In genomic region chr6:30541515-30542403, GRCh38 we compare ENCODE assay signal across 1 cellular context.
TF ChIP-seq lines count a peak whose summit lies in the region.

No MANE protein-coding gene starts in this region.

TF ChIP-seq in K562, 482 proteins besides CTCF, POLR2A, EP300 and RAD21 (continued from another document and continues in another):
- TF ChIP-seq ZKSCAN8 (CRISPR knock-in tag; IDR thresholded peaks at IDR 0.05) (no peak), CXXC5 (CRISPR knock-in tag; IDR thresholded peaks at IDR 0.05) (peak; percentile 48; the same call in 1 of the 2 replicates), ZNF408 (CRISPR knock-in tag; IDR thresholded peaks at IDR 0.05; ENCODE audit: low read depth) (no peak), ZNF224 (CRISPR knock-in tag; IDR thresholded peaks at IDR 0.05) (no peak), PPARD (CRISPR knock-in tag; IDR thresholded peaks at IDR 0.05) (no peak), NFYB (IDR thresholded peaks at IDR 0.05; ENCODE audit: extremely low read depth, insufficient read length) (no peak), CREB3L1 (IDR thresholded peaks at IDR 0.05; ENCODE audit: borderline replicate concordance, low read depth) (no peak), ETV1 (tag; conservative IDR thresholded peaks at IDR 0.05; ENCODE audit: low read depth) (no peak), ZNF263 (CRISPR knock-in tag; IDR thresholded peaks at IDR 0.05; ENCODE audit: borderline replicate concordance) (0 out of 2 replicates have a peak, but pooled peaks have one; percentile 20), FOXK1 (CRISPR knock-in tag; IDR thresholded peaks at IDR 0.05; ENCODE audit: borderline replicate concordance) (no peak), SMC3 (conservative IDR thresholded peaks at IDR 0.05; ENCODE audit: insufficient read depth, low read depth, low read length) (peak; percentile 86), TRIM25 (IDR thresholded peaks at IDR 0.05; ENCODE audit: borderline replicate concordance) (no peak), ARID4B (CRISPR knock-in tag; IDR thresholded peaks at IDR 0.05) (no peak), NFATC3 (IDR thresholded peaks at IDR 0.05) (no peak), NR2C1 (IDR thresholded peaks at IDR 0.05) (no peak), NR2C1 (tag; IDR thresholded peaks at IDR 0.05) (no peak), KAT8 (IDR thresholded peaks at IDR 0.05; ENCODE audit: low read depth) (no peak), NFE2 (IDR thresholded peaks at IDR 0.05; ENCODE audit: low read depth) (no peak), FOXK2 (conservative IDR thresholded peaks at IDR 0.05 in 1 of 2, IDR thresholded peaks at IDR 0.05 in 1 of 2; ENCODE audit: low read depth in 2 of 2) (peak in 1 of 2 experiments; percentile 12; a peak in 1 of 4 replicates), NFE2L1 (tag; IDR thresholded peaks at IDR 0.05; ENCODE audit: borderline replicate concordance, low read depth) (no peak), KHSRP (IDR thresholded peaks at IDR 0.05) (no peak), PHTF2 (CRISPR knock-in tag; IDR thresholded peaks at IDR 0.05) (no peak), NR3C1 (CRISPR knock-in tag; IDR thresholded peaks at IDR 0.05) (no peak), ZNF212 (CRISPR knock-in tag; IDR thresholded peaks at IDR 0.05) (peak; percentile 69; the same call in 1 of the 2 replicates), SIX5 (IDR thresholded peaks at IDR 0.05; ENCODE audit: borderline replicate concordance in 1 of 2, insufficient read depth in 1 of 2, low read depth in 1 of 2, low read length in 2 of 2) (no peak), RNF2 (IDR thresholded peaks at IDR 0.05) (no peak), PBX2 (CRISPR knock-in tag; IDR thresholded peaks at IDR 0.05; ENCODE audit: low read depth) (no peak), PBX2 (tag; conservative IDR thresholded peaks at IDR 0.05; ENCODE audit: low read depth) (no peak), TEAD4 (IDR thresholded peaks at IDR 0.05; ENCODE audit: low read length) (peak; percentile 19; the same call in 1 of the 2 replicates), TEAD4 (CRISPR knock-in tag; IDR thresholded peaks at IDR 0.05; ENCODE audit: borderline replicate concordance) (no peak), CREB1 (IDR thresholded peaks at IDR 0.05) (no peak), CREB1 (CRISPR knock-in tag; IDR thresholded peaks at IDR 0.05) (peak; percentile 63; the same call in 1 of the 2 replicates), ZNF324 (CRISPR knock-in tag; IDR thresholded peaks at IDR 0.05) (no peak), ELF4 (CRISPR knock-in tag; IDR thresholded peaks at IDR 0.05) (peak; percentile 40; the same call in 1 of the 2 replicates), RUNX1 (IDR thresholded peaks at IDR 0.05; ENCODE audit: low read depth) (no peak), ZNF311 (CRISPR knock-in tag; IDR thresholded peaks at IDR 0.05) (no peak), RBM25 (IDR thresholded peaks at IDR 0.05; ENCODE audit: low read depth, low read length, severe bottlenecking) (no peak), ZNF778 (CRISPR knock-in tag; IDR thresholded peaks at IDR 0.05) (no peak), CCAR2 (IDR thresholded peaks at IDR 0.05; ENCODE audit: low read depth, low read length) (no peak), RBM34 (IDR thresholded peaks at IDR 0.05; ENCODE audit: borderline replicate concordance, insufficient read depth, low read length) (no peak), ZNF347 (CRISPR knock-in tag; IDR thresholded peaks at IDR 0.05; ENCODE audit: low read depth) (no peak), ZNF76 (CRISPR knock-in tag; IDR thresholded peaks at IDR 0.05; ENCODE audit: borderline replicate concordance) (no peak), MED1 (CRISPR knock-in tag; IDR thresholded peaks at IDR 0.05; ENCODE audit: borderline replicate concordance) (no peak), BRD9 (IDR thresholded peaks at IDR 0.05; ENCODE audit: low read depth, partially characterized antibody) (no peak), MXI1 (IDR thresholded peaks at IDR 0.05; ENCODE audit: low read depth, low read length) (no peak), GATAD2B (IDR thresholded peaks at IDR 0.05; ENCODE audit: borderline replicate concordance) (no peak)
- TF ChIP-seq, protein P1, sequence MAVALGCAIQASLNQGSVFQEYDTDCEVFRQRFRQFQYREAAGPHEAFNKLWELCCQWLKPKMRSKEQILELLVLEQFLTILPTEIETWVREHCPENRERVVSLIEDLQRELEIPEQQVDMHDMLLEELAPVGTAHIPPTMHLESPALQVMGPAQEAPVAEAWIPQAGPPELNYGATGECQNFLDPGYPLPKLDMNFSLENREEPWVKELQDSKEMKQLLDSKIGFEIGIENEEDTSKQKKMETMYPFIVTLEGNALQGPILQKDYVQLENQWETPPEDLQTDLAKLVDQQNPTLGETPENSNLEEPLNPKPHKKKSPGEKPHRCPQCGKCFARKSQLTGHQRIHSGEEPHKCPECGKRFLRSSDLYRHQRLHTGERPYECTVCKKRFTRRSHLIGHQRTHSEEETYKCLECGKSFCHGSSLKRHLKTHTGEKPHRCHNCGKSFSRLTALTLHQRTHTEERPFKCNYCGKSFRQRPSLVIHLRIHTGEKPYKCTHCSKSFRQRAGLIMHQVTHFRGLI (CRISPR knock-in tag; IDR thresholded peaks at IDR 0.05): no peak
- TF ChIP-seq, protein P2, sequence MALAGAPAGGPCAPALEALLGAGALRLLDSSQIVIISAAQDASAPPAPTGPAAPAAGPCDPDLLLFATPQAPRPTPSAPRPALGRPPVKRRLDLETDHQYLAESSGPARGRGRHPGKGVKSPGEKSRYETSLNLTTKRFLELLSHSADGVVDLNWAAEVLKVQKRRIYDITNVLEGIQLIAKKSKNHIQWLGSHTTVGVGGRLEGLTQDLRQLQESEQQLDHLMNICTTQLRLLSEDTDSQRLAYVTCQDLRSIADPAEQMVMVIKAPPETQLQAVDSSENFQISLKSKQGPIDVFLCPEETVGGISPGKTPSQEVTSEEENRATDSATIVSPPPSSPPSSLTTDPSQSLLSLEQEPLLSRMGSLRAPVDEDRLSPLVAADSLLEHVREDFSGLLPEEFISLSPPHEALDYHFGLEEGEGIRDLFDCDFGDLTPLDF (CRISPR knock-in tag; IDR thresholded peaks at IDR 0.05): no peak
- TF ChIP-seq, protein P3, sequence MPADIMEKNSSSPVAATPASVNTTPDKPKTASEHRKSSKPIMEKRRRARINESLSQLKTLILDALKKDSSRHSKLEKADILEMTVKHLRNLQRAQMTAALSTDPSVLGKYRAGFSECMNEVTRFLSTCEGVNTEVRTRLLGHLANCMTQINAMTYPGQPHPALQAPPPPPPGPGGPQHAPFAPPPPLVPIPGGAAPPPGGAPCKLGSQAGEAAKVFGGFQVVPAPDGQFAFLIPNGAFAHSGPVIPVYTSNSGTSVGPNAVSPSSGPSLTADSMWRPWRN (IDR thresholded peaks at IDR 0.05; ENCODE audit: low read depth): no peak
- TF ChIP-seq, protein P4, sequence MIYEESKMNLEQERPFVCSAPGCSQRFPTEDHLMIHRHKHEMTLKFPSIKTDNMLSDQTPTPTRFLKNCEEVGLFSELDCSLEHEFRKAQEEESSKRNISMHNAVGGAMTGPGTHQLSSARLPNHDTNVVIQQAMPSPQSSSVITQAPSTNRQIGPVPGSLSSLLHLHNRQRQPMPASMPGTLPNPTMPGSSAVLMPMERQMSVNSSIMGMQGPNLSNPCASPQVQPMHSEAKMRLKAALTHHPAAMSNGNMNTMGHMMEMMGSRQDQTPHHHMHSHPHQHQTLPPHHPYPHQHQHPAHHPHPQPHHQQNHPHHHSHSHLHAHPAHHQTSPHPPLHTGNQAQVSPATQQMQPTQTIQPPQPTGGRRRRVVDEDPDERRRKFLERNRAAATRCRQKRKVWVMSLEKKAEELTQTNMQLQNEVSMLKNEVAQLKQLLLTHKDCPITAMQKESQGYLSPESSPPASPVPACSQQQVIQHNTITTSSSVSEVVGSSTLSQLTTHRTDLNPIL (CRISPR knock-in tag; IDR thresholded peaks at IDR 0.05): no peak
- TF ChIP-seq, protein P5, sequence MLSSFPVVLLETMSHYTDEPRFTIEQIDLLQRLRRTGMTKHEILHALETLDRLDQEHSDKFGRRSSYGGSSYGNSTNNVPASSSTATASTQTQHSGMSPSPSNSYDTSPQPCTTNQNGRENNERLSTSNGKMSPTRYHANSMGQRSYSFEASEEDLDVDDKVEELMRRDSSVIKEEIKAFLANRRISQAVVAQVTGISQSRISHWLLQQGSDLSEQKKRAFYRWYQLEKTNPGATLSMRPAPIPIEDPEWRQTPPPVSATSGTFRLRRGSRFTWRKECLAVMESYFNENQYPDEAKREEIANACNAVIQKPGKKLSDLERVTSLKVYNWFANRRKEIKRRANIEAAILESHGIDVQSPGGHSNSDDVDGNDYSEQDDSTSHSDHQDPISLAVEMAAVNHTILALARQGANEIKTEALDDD (IDR thresholded peaks at IDR 0.05): no peak
- TF ChIP-seq, protein P6, sequence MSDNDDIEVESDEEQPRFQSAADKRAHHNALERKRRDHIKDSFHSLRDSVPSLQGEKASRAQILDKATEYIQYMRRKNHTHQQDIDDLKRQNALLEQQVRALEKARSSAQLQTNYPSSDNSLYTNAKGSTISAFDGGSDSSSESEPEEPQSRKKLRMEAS (CRISPR knock-in tag; IDR thresholded peaks at IDR 0.05): no peak
- TF ChIP-seq, protein P7, sequence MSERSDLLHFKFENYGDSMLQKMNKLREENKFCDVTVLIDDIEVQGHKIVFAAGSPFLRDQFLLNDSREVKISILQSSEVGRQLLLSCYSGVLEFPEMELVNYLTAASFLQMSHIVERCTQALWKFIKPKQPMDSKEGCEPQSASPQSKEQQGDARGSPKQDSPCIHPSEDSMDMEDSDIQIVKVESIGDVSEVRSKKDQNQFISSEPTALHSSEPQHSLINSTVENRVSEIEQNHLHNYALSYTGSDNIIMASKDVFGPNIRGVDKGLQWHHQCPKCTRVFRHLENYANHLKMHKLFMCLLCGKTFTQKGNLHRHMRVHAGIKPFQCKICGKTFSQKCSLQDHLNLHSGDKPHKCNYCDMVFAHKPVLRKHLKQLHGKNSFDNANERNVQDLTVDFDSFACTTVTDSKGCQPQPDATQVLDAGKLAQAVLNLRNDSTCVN (CRISPR knock-in tag; IDR thresholded peaks at IDR 0.05): no peak; the same call in 1 of the 2 replicates
